In genomic region chr5:6578676-6579343, GRCh38 we compare ENCODE assay signal across 19 cellular contexts. TPM values are rescaled to one million over a fixed set of nuclear protein-coding genes. Genes with fewer than 3 reads are reported as not detected.
DNase-seq lines count a peak whose midpoint lies in the region; ATAC-seq, FAIRE-seq and TF ChIP-seq lines count a peak whose summit lies in the region.
"Had no signal": no experiment of that assay in that cellular context is flagged by ENCODE, and none has a peak within 500 bp of the region (broad histone marks: within the 10 kb centered on the region; RNA-seq: fewer than 3 reads in every experiment).

No MANE protein-coding gene starts in this region.

- no peak for ATAC-seq in activated CD8-positive, alpha-beta memory T cell treated with anti-CD3 and anti-CD28 coated beads, Interleukin-2, amount 10 ng/mL, durations not matched to agents 7 days and 5 days
- ATAC-seq in lung (ENCODE audit: insufficient read depth, low FRiP score) (no peak), GM19324 (IDR thresholded peaks at IDR 0.05; ENCODE audit: low FRiP score, unreplicated experiment) (no peak)
- ATAC-seq: HCT116 had no signal

- 81% methylated on average over 14 of the region's 14 CpGs for WGBS in lung, 2 donors

- H3K4me1 Mint-ChIP-seq in activated CD8-positive, alpha-beta memory T cell treated with anti-CD3 and anti-CD28 coated beads, Interleukin-2, amount 10 ng/mL, durations not matched to agents 7 days and 5 days: no peaks in the 10 kb centered on the region

- no peaks in the 10 kb centered on the region for H3K9me3 Mint-ChIP-seq in activated CD8-positive, alpha-beta memory T cell treated with anti-CD3 and anti-CD28 coated beads, Interleukin-2, amount 10 ng/mL, durations not matched to agents 7 days and 5 days (ENCODE audit: low read depth)
- H3K9me3 Mint-ChIP-seq: CD4-positive, alpha-beta T cell had no signal

- H3K27ac Mint-ChIP-seq in activated CD8-positive, alpha-beta memory T cell treated with anti-CD3 and anti-CD28 coated beads, Interleukin-2, amount 10 ng/mL, durations not matched to agents 7 days and 5 days: no peak overlapping the region
- H3K27ac Mint-ChIP-seq: B cell; CD4-positive, alpha-beta T cell had no signal

- H3K9me3 ChIP-seq in lung (ENCODE audit: control insufficient read depth in 2 of 2, insufficient read depth in 1 of 2, low read length in 1 of 2): peaks cover 0 to 4% of the 10 kb centered on the region in 2 donors

- H3K27me3 ChIP-seq in bronchial epithelial cell (ENCODE audit: control insufficient read depth, insufficient read depth, low read length): peaks cover 12% of the 10 kb centered on the region
- no peaks in the 10 kb centered on the region for H3K27me3 ChIP-seq in lung (ENCODE audit: control insufficient read depth, insufficient read depth)

- DNase-seq in activated CD8-positive, alpha-beta memory T cell treated with anti-CD3 and anti-CD28 coated beads, Interleukin-2, amount 10 ng/mL, durations not matched to agents 7 days and 5 days: peak; percentile 8
- no peak for DNase-seq in activated CD8-positive, alpha-beta memory T cell treated with anti-CD3 and anti-CD28 coated beads, Interleukin-2, amount 50 U/mL, for 48 hours
- DNase-seq in bronchial epithelial cell (ENCODE audit: low read depth): no peak
- DNase-seq in lung (ENCODE audit: low spot score): peak; percentile 21
- no peak for DNase-seq in NK-92 (lab: John Stamatoyannopoulos, UW; ENCODE audit: unreplicated experiment)
- no peak for DNase-seq in NAMALWA (ENCODE audit: low spot score)
- DNase-seq: 8988T; ACHN; C1 segment of cervical spinal cord; Calu3; CD4-positive, alpha-beta T cell; DMS 273 treated with DMSO at 0.1 percent for 48 hours; GM23248 had no signal

- CTCF ChIA-PET in activated CD8-positive, alpha-beta memory T cell treated with anti-CD3 and anti-CD28 coated beads, Interleukin-2, amount 10 ng/mL, durations not matched to agents 7 days and 5 days (lab: Charles Lee): no interaction called here

- peak; percentile 75 for FAIRE-seq in bronchial epithelial cell (lab: Jason Lieb, UNC)
- FAIRE-seq: GM18507, H54 had no signal

- no peak overlapping the region for H3K4me3 Mint-ChIP-seq in activated CD8-positive, alpha-beta memory T cell treated with anti-CD3 and anti-CD28 coated beads, Interleukin-2, amount 10 ng/mL, durations not matched to agents 7 days and 5 days
- H3K4me3 Mint-ChIP-seq: B cell; CD4-positive, alpha-beta T cell had no signal

- no peak overlapping the region for H3K27ac ChIP-seq in lung (ENCODE audit: low read depth in 1 of 2, low read length in 1 of 2)
- H3K27ac ChIP-seq: GM23248, HL-60 had no signal

- TF ChIP-seq CTCF in bronchial epithelial cell (IDR thresholded peaks at IDR 0.05; ENCODE audit: insufficient read depth, low read length, severe bottlenecking): no peak
- TF ChIP-seq CTCF in lung (IDR thresholded peaks at IDR 0.05; ENCODE audit: control extremely low read depth, extremely low read depth): no peak

- peaks cover 0 to 4% of the 10 kb centered on the region in 2 donors for H3K4me1 ChIP-seq in lung (ENCODE audit: control insufficient read depth in 2 of 2, insufficient read depth in 2 of 2, low read length in 2 of 2)

- no peaks in the 10 kb centered on the region for H3K36me3 Mint-ChIP-seq in activated CD8-positive, alpha-beta memory T cell treated with anti-CD3 and anti-CD28 coated beads, Interleukin-2, amount 10 ng/mL, durations not matched to agents 7 days and 5 days

- peaks cover 38% of the 10 kb centered on the region for H3K27me3 Mint-ChIP-seq in activated CD8-positive, alpha-beta memory T cell treated with anti-CD3 and anti-CD28 coated beads, Interleukin-2, amount 10 ng/mL, durations not matched to agents 7 days and 5 days

- no peak overlapping the region for H3K4me3 ChIP-seq in bronchial epithelial cell (ENCODE audit: low read depth, low read length)
- no peak overlapping the region for H3K4me3 ChIP-seq in lung
- H3K4me3 ChIP-seq: GM23248 had no signal

- H3K36me3 ChIP-seq in bronchial epithelial cell (ENCODE audit: control insufficient read depth, insufficient read depth, low read length) (no peaks in the 10 kb centered on the region), lung (ENCODE audit: control insufficient read depth in 2 of 2, insufficient read depth in 2 of 2, low read length in 2 of 2) (no peaks in the 10 kb centered on the region)

RNA-seq across cellular contexts. Expression of gene NSUN2, which starts 54.0 kb away (rescaled TPM):
- total RNA-seq in activated CD8-positive, alpha-beta memory T cell treated with anti-CD3 and anti-CD28 coated beads, Interleukin-2, amount 10 ng/mL, durations not matched to agents 7 days and 5 days: 100 to 1,000 TPM in 1 of 2 experiments, 10 to 100 TPM in 1; 79.8 to 111 TPM
- 78.5 and 81.0 TPM in 2 replicates for total RNA-seq in bronchial epithelial cell
- total RNA-seq in lung: 10 to 100 TPM; 43.8 to 52.7 TPM
- polyA plus RNA-seq in lung: 10 to 100 TPM; 36.6 to 44.3 TPM

RNA-seq across cellular contexts. Expression of gene SRD5A1, which starts 54.4 kb away (rescaled TPM):
- total RNA-seq in activated CD8-positive, alpha-beta memory T cell treated with anti-CD3 and anti-CD28 coated beads, Interleukin-2, amount 10 ng/mL, durations not matched to agents 7 days and 5 days: 10 to 100 TPM; 11.0 to 16.2 TPM
- total RNA-seq in bronchial epithelial cell: 14.8 and 24.0 TPM in 2 replicates
- 10 to 100 TPM in 1 of 2 donors, 1 to 10 TPM in 1; 5.5 to 14.4 TPM for total RNA-seq in lung
- polyA plus RNA-seq in lung: 1 to 10 TPM; 2.6 to 9.2 TPM

Comparison
In these comparisons a context has a peak if more than half of its experiments do, and no peak if none do; other contexts are left out.
1. DNase-seq: peak in activated CD8-positive, alpha-beta memory T cell treated with anti-CD3 and anti-CD28 coated beads, Interleukin-2, amount 10 ng/mL, durations not matched to agents 7 days and 5 days (single experiment) and lung (single experiment); none in activated CD8-positive, alpha-beta memory T cell treated with anti-CD3 and anti-CD28 coated beads, Interleukin-2, amount 50 U/mL, for 48 hours (single experiment), bronchial epithelial cell (single experiment), NK-92 (single experiment) and NAMALWA (single experiment).